ENCODE assay signal across 8 cellular contexts in the genomic region with DNA sequence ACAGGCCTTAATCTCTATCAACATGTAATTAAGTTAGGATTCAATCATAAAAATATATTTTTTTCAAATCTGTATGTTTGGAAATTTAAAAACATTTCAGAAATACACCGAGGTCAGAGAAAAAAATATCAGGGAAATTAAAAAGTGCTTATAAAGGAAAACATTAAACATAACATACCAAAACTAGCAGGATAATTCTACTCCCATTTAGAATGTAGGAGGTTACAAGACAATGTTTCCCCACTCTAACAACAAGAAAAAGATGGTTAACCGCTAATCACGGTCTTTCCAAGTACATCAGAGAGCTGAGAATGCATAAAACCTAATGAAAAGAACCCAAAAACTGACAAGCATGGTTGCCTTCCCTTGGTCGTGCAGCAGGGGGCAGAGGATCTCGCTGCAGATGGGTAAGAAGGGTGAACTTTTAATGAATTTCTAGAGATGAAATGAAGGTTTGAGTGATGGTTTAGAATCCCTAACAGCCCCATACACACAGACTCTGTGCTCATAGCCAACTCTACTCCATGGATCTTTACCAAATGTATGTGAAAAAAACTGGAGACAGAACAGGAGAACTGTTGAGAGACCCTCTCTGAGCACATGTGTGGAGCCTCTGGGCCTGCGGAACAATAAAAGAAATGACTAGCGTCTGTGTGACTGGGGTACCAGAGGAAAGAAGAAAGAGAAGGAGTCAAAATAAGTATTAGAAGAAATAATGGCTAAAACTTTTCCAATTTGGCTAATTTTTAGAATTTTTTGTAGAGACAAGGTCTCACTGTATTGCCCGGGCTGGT. TPM values are rescaled to one million over a fixed set of nuclear protein-coding genes. Genes with fewer than 3 reads are reported as not detected.
DNase-seq lines count a peak whose midpoint lies in the region; ATAC-seq and TF ChIP-seq lines count a peak whose summit lies in the region.

No MANE protein-coding gene starts in this region.

- no peaks in the 10 kb centered on the region for H3K27me3 ChIP-seq in H7 (ENCODE audit: control insufficient read depth, insufficient read depth, low read length)
- H3K27me3 ChIP-seq in kidney epithelial cell (ENCODE audit: control insufficient read depth, insufficient read depth, low read length): peaks cover 5% of the 10 kb centered on the region

- peak; percentile 71 for TF ChIP-seq CTCF in kidney epithelial cell (IDR thresholded peaks at IDR 0.05; ENCODE audit: insufficient read depth, low read length, poor library complexity, severe bottlenecking)

- ATAC-seq in stimulated activated naive B cell treated with anti-CD40 and anti-IgM and Interleukin-4, amounts not matched to agents 10 μg/mL and 1 μg/mL and 100 μg/mL, for 72 hours (replicated peaks): peak; percentile 36 to 48

- H3K36me3 ChIP-seq in H7 (replicated peaks; ENCODE audit: control insufficient read depth, insufficient read depth, low read length) (no peaks in the 10 kb centered on the region), kidney epithelial cell (ENCODE audit: control insufficient read depth, insufficient read depth, low read length) (no peaks in the 10 kb centered on the region)

- DNase-seq in AG20443 (ENCODE audit: low spot score): peak; percentile 76
- DNase-seq in H7: peak; percentile 69
- peak; percentile 51 for DNase-seq in SKM-1 (lab: John Stamatoyannopoulos, UW; ENCODE audit: unreplicated experiment)
- peak; percentile 49 for DNase-seq in amniotic epithelial cell (ENCODE audit: low read depth)
- DNase-seq in kidney epithelial cell (ENCODE audit: low read depth): no peak
- no peak for DNase-seq in stimulated activated naive B cell treated with anti-CD40 and anti-IgM and Interleukin-4, amounts not matched to agents 10 μg/mL and 1 μg/mL and 100 μg/mL, for 72 hours
- DNase-seq in DMS153 treated with DMSO at 0.1 percent for 48 hours (lab: John Stamatoyannopoulos, UW; ENCODE audit: unreplicated experiment): no peak
- DNase-seq in SK-N-DZ (ENCODE audit: low spot score): no peak

- no peaks in the 10 kb centered on the region for H3K9me3 Mint-ChIP-seq in stimulated activated naive B cell treated with anti-CD40 and anti-IgM and Interleukin-4, amounts not matched to agents 10 μg/mL and 1 μg/mL and 100 μg/mL, for 72 hours

- H3K27me3 Mint-ChIP-seq in stimulated activated naive B cell treated with anti-CD40 and anti-IgM and Interleukin-4, amounts not matched to agents 10 μg/mL and 1 μg/mL and 100 μg/mL, for 72 hours: peaks cover 16% of the 10 kb centered on the region in 2 donors

- peaks cover 0 to 4% of the 10 kb centered on the region in 2 donors for H3K4me1 Mint-ChIP-seq in stimulated activated naive B cell treated with anti-CD40 and anti-IgM and Interleukin-4, amounts not matched to agents 10 μg/mL and 1 μg/mL and 100 μg/mL, for 72 hours

- H3K4me3 ChIP-seq in H7 (ENCODE audit: insufficient read depth, low read depth, low read length) (no peak overlapping the region), kidney epithelial cell (ENCODE audit: low read depth, low read length) (no peak overlapping the region)

- no peak overlapping the region for H3K4me3 Mint-ChIP-seq in stimulated activated naive B cell treated with anti-CD40 and anti-IgM and Interleukin-4, amounts not matched to agents 10 μg/mL and 1 μg/mL and 100 μg/mL, for 72 hours

- H3K36me3 Mint-ChIP-seq in stimulated activated naive B cell treated with anti-CD40 and anti-IgM and Interleukin-4, amounts not matched to agents 10 μg/mL and 1 μg/mL and 100 μg/mL, for 72 hours: no peaks in the 10 kb centered on the region

- no peak overlapping the region for H3K27ac Mint-ChIP-seq in stimulated activated naive B cell treated with anti-CD40 and anti-IgM and Interleukin-4, amounts not matched to agents 10 μg/mL and 1 μg/mL and 100 μg/mL, for 72 hours

RNA-seq across cellular contexts. Expression of a gene that starts 51.3 kb away (rescaled TPM):
- total RNA-seq in H7 (2014; rRNA removed; shearing (Covaris generic)): 133 and 164 TPM in 2 replicates
- 105 and 106 TPM in 2 replicates for total RNA-seq in kidney epithelial cell
- polyA plus RNA-seq in SK-N-DZ (2014; cell fraction: cytosol; rRNA removed): 67.5 and 74.4 TPM in 2 replicates
- polyA plus RNA-seq in SK-N-DZ (2014; cell fraction: nucleus; rRNA removed): 25.4 and 29.1 TPM in 2 replicates

Comparison
In these comparisons a context has a peak if more than half of its experiments do, and no peak if none do; other contexts are left out.
1. DNase-seq: peak in AG20443 (single experiment), H7 (single experiment), SKM-1 (single experiment) and amniotic epithelial cell (single experiment); none in kidney epithelial cell (single experiment), stimulated activated naive B cell treated with anti-CD40 and anti-IgM and Interleukin-4, amounts not matched to agents 10 μg/mL and 1 μg/mL and 100 μg/mL, for 72 hours (single experiment), DMS153 treated with DMSO at 0.1 percent for 48 hours (single experiment) and SK-N-DZ (single experiment).